Comparison of ENCODE assay signal across 7 cellular contexts in genomic region chr3:141076821-141077571, GRCh38. TPM values are rescaled to one million over a fixed set of nuclear protein-coding genes. Genes with fewer than 3 reads are reported as not detected.
A peak's percentile ranks its signal among the peaks of the same experiment; 100 is the strongest.
DNase-seq lines count a peak whose midpoint lies in the region; ATAC-seq, FAIRE-seq and TF ChIP-seq lines count a peak whose summit lies in the region.

No MANE protein-coding gene starts in this region.

- TF ChIP-seq EP300 in H1 (IDR thresholded peaks at IDR 0.05; ENCODE audit: borderline replicate concordance in 1 of 2, low read depth in 2 of 2, low read length in 2 of 2) (no peak), upper lobe of left lung (IDR thresholded peaks at IDR 0.05) (no peak)

- H3K56ac ChIP-seq in H1 (replicated peaks; ENCODE audit: insufficient read length, low read depth, low read length): no peak overlapping the region

- peaks cover 0 to 13% of the 10 kb centered on the region in 2 experiments; a peak in 1 of 4 replicates for H3K79me2 ChIP-seq in H1 (ENCODE audit: control insufficient read depth in 1 of 2, insufficient read depth in 2 of 2, low read length in 2 of 2)

- H3K14ac ChIP-seq in H1 (ENCODE audit: insufficient read length): peak overlapping the region; percentile 57

- H3K9me3 ChIP-seq in H1 (ENCODE audit: insufficient read depth in 2 of 2, low read depth in 1 of 2, low read length in 1 of 2) (no peaks in the 10 kb centered on the region), muscle layer of duodenum (ENCODE audit: control insufficient read depth in 1 of 2, low read length in 2 of 2) (no peaks in the 10 kb centered on the region), upper lobe of left lung (no peaks in the 10 kb centered on the region)

- H3K4me3 ChIP-seq in H7 (ENCODE audit: insufficient read depth, low read depth, low read length) (no peak overlapping the region), H1 (ENCODE audit: extremely low read depth in 1 of 4, insufficient read depth in 2 of 4, low read depth in 3 of 4, low read length in 4 of 4) (no peak overlapping the region), muscle layer of duodenum (ENCODE audit: low read depth in 1 of 2, low read length in 2 of 2) (peak overlapping the region; percentile 36 to 48), upper lobe of left lung (peak overlapping the region in 3 of 4 donors; percentile 3 to 40 (median 31))

- POLR2A ChIA-PET in H1 (lab: Charles Lee; ENCODE audit: partially characterized antibody): interaction anchor here (0.6 to 1.9 kb wide), 3 partner anchors 11 to 39 kb away, joined by 3 to 5 read pairs (median 3); partner anchors contain the start of gene SPSB4

- FAIRE-seq in H1 (lab: Jason Lieb, UNC): no peak

- no peaks in the 10 kb centered on the region for H4K20me1 ChIP-seq in H1 (replicated peaks in 1 of 2; ENCODE audit: control insufficient read depth in 1 of 2, insufficient read depth in 2 of 2, low read length in 2 of 2)

- H3K36me3 ChIP-seq in H7 (replicated peaks; ENCODE audit: control insufficient read depth, insufficient read depth, low read length) (no peaks in the 10 kb centered on the region), H1 (ENCODE audit: control insufficient read depth in 2 of 4, insufficient read depth in 4 of 4, low read length in 3 of 4) (no peaks in the 10 kb centered on the region), muscle layer of duodenum (ENCODE audit: control insufficient read depth in 1 of 2, insufficient read depth in 2 of 2, low read length in 2 of 2) (no peaks in the 10 kb centered on the region), upper lobe of left lung (no peaks in the 10 kb centered on the region)

- H2AK5ac ChIP-seq in H1 (ENCODE audit: low read depth, low read length): 0 out of 2 replicates have a peak overlapping the region, but pooled peaks have one; percentile 67

- H2BK20ac ChIP-seq in H1 (ENCODE audit: low read length): peak overlapping the region; percentile 94; the same call in 1 of the 2 replicates

- H3K27ac ChIP-seq in H1 (ENCODE audit: low read depth, low read length) (no peak overlapping the region), muscle layer of duodenum (ENCODE audit: low read length) (peak overlapping the region; percentile 81), upper lobe of left lung (peak overlapping the region in 3 of 4 donors; percentile 26 to 64 (median 62))

- no peak overlapping the region for H2BK120ac ChIP-seq in H1 (replicated peaks; ENCODE audit: low read depth, low read length)

- peaks cover 47 to 67% (median 57%) of the 10 kb centered on the region in 4 experiments for H3K4me1 ChIP-seq in H1 (replicated peaks in 1 of 4; ENCODE audit: control insufficient read depth in 3 of 4, insufficient read depth in 4 of 4, low read length in 3 of 4)
- peaks cover 10 to 22% of the 10 kb centered on the region in 2 donors for H3K4me1 ChIP-seq in muscle layer of duodenum (ENCODE audit: control insufficient read depth in 1 of 2, insufficient read depth in 2 of 2, low read length in 2 of 2)
- peaks cover 20 to 31% (median 27%) of the 10 kb centered on the region in 4 donors for H3K4me1 ChIP-seq in upper lobe of left lung

- peak; percentile 71 for DNase-seq in H7
- peak; percentile 93 for DNase-seq in NCI-H69 (lab: John Stamatoyannopoulos, UW)
- no peak for DNase-seq in H1 (ENCODE audit: low read depth in 1 of 2, low spot score in 2 of 2)
- peak in 1 of 2 donors; percentile 72 for DNase-seq in upper lobe of left lung

- H3K79me1 ChIP-seq in H1 (ENCODE audit: low read depth, low read length): peaks cover 10% of the 10 kb centered on the region; the same call in 1 of the 2 replicates

- no peak overlapping the region for H4K8ac ChIP-seq in H1 (ENCODE audit: extremely low read depth, insufficient read depth, low read length)

- H3K4ac ChIP-seq in H1 (replicated peaks; ENCODE audit: insufficient read length, low read depth, low read length): no peak overlapping the region

- H3K9ac ChIP-seq in H1 (replicated peaks in 1 of 4; ENCODE audit: extremely low read depth in 1 of 4, low read depth in 3 of 4, low read length in 3 of 4): no peak overlapping the region

- peak overlapping the region; percentile 85 for H4K91ac ChIP-seq in H1 (replicated peaks; ENCODE audit: insufficient read length, low read length)

- no peak overlapping the region for H3K23ac ChIP-seq in H1 (ENCODE audit: insufficient read length)

- no peak for TF ChIP-seq RAD21 in H1 (IDR thresholded peaks at IDR 0.05 in 1 of 2, conservative IDR thresholded peaks at IDR 0.05 in 1 of 2; ENCODE audit: low read depth in 2 of 2, low read length in 2 of 2)

- H3K23me2 ChIP-seq in H1 (ENCODE audit: low read depth, low read length): no peaks in the 10 kb centered on the region

- WGBS in H1 (ENCODE audit: extremely low coverage in 1 of 2, insufficient coverage in 1 of 2, insufficient read length in 1 of 2, insufficient replicate concordance in 2 of 2, low coverage in 1 of 2, low lambda C conversion rate in 2 of 2, missing lambda C conversion rate in 1 of 2), 2 experiments: 72% methylated on average over 23 of the region's 23 CpGs; no CpG with 5 or more reads in 1 of the 2 experiments
- WGBS in upper lobe of left lung, 2 donors: 14 to 19% methylated on average over 14 to 23 of the region's 23 CpGs

- peak in 1 of 2 donors; percentile 85 for ATAC-seq in upper lobe of left lung (ENCODE audit: low FRiP score in 2 of 2)
- no peak for ATAC-seq in HG02571 (IDR thresholded peaks at IDR 0.05; ENCODE audit: unreplicated experiment)
- ATAC-seq in GM18870 (IDR thresholded peaks at IDR 0.05; ENCODE audit: unreplicated experiment): no peak

- no peak for TF ChIP-seq CTCF in H1 (IDR thresholded peaks at IDR 0.05; ENCODE audit: control extremely low read depth in 1 of 3, insufficient read depth in 1 of 3, low read depth in 1 of 3, low read length in 3 of 3)
- TF ChIP-seq CTCF in upper lobe of left lung (IDR thresholded peaks at IDR 0.05): no peak

- peak overlapping the region; percentile 81 for H2BK5ac ChIP-seq in H1 (ENCODE audit: low read depth, low read length)

- H2AFZ ChIP-seq in H1 (ENCODE audit: low read length): no peak overlapping the region

- peak overlapping the region; percentile 94; the same call in 1 of the 2 replicates for H2BK12ac ChIP-seq in H1 (ENCODE audit: low read depth, low read length)

- peak overlapping the region; percentile 84; the same call in 1 of the 2 replicates for H2BK15ac ChIP-seq in H1 (ENCODE audit: low read length)

- TF ChIP-seq POLR2A in H1 (IDR thresholded peaks at IDR 0.05; ENCODE audit: control extremely low read depth in 1 of 2, low read depth in 2 of 2, low read length in 2 of 2): no peak
- TF ChIP-seq POLR2A in upper lobe of left lung (IDR thresholded peaks at IDR 0.05): no peak

- peak overlapping the region; percentile 76; the same call in 1 of the 2 replicates for H3K18ac ChIP-seq in H1 (ENCODE audit: extremely low read depth, low read length)

- CTCF ChIA-PET in H1 (lab: Charles Lee; ENCODE audit: partially characterized antibody): interaction anchor here (0.6 to 29.1 kb wide), 10 partner anchors 10 to 231 kb away, joined by 3 to 333 read pairs (median 6); partner anchors contain the start of genes PXYLP1 and SPSB4

- peak overlapping the region; percentile 25 for H4K5ac ChIP-seq in H1 (ENCODE audit: insufficient read length, low read depth, low read length)

- no peaks in the 10 kb centered on the region for H3K27me3 ChIP-seq in H7 (ENCODE audit: control insufficient read depth, insufficient read depth, low read length)
- peaks cover 0 to 6% (median 0%) of the 10 kb centered on the region in 4 experiments; a peak in 4 of 7 replicates for H3K27me3 ChIP-seq in H1 (replicated peaks in 1 of 4; ENCODE audit: control insufficient read depth in 3 of 4, extremely low read depth in 1 of 4, insufficient read depth in 3 of 4, low read length in 3 of 4)
- no peaks in the 10 kb centered on the region for H3K27me3 ChIP-seq in muscle layer of duodenum (ENCODE audit: low read depth, low read length)
- no peaks in the 10 kb centered on the region for H3K27me3 ChIP-seq in upper lobe of left lung

- H3K4me2 ChIP-seq in H1 (ENCODE audit: insufficient read depth in 1 of 2, low read depth in 2 of 2, low read length in 2 of 2): peak overlapping the region; percentile 19 to 25; a peak in 3 of 4 replicates

TF ChIP-seq in H1, 55 proteins besides CTCF, POLR2A, EP300 and RAD21:
- TF ChIP-seq JUND (IDR thresholded peaks at IDR 0.05; ENCODE audit: low read length) (no peak), SIX5 (IDR thresholded peaks at IDR 0.05; ENCODE audit: low read depth, low read length) (no peak), KDM5A (IDR thresholded peaks at IDR 0.05; ENCODE audit: low read length) (no peak), RBBP5 (IDR thresholded peaks at IDR 0.05; ENCODE audit: borderline replicate concordance, low read depth, low read length) (0 out of 2 replicates have a peak, but pooled peaks have one; percentile 29)

RNA-seq across cellular contexts. Expression of gene SPSB4, which starts 25.8 kb away (rescaled TPM):
- 35.1 and 35.6 TPM in 2 replicates for total RNA-seq in H7 (2014; rRNA removed; shearing (Covaris generic))
- total RNA-seq in H1 (2021; fragmentation: NEBNext Ultra II Directional; extraction: Animal tissue kit (Norgen Biotek cat#: 25700)): 17.2 and 18.1 TPM in 2 replicates
- 15.1 and 17.6 TPM in 2 replicates for polyA plus RNA-seq in H1 (2011; rRNA removed)
- polyA plus RNA-seq in H1 (2011; cell fraction: cytosol; rRNA removed): 16.5 TPM
- polyA plus RNA-seq in H1 (2011; cell fraction: nucleus; rRNA removed): 15.4 TPM
- polyA plus RNA-seq in H1 (2012, experiment 1 of 2): 16.7 to 20.2 TPM (median 19.5 TPM) in 4 replicates
- polyA plus RNA-seq in H1 (2012, experiment 2 of 2): 30.9 TPM
- 12.7 TPM for polyA plus RNA-seq in H1 (2013, experiment 1 of 2)
- 13.3 TPM for polyA plus RNA-seq in H1 (2013, experiment 2 of 2)
- 12.9 and 17.0 TPM in 2 replicates for polyA minus RNA-seq in H1 (2011; rRNA and poly(A)+ RNA removed)
- 8.6 TPM for polyA minus RNA-seq in H1 (2011; cell fraction: cytosol; rRNA and poly(A)+ RNA removed)
- 18.7 TPM for polyA minus RNA-seq in H1 (2011; cell fraction: nucleus; rRNA and poly(A)+ RNA removed)
- 1 to 10 TPM in 3 of 6 donors, under 1 TPM in 2, not detected in 1; 0.29 to 4.2 (median 1.1) TPM for total RNA-seq in upper lobe of left lung

Comparison
In these comparisons a context has a peak if more than half of its experiments do, and no peak if none do; other contexts are left out.
1. DNase-seq: peak in H7 (single experiment) and NCI-H69 (single experiment); none in H1 (0 of 2).
2. H3K4me3 ChIP-seq: peak in muscle layer of duodenum (2 of 2) and upper lobe of left lung (3 of 4); none in H7 (single experiment) and H1 (0 of 4).